8 cellular contexts compared by ENCODE assay signal in the genomic region with DNA sequence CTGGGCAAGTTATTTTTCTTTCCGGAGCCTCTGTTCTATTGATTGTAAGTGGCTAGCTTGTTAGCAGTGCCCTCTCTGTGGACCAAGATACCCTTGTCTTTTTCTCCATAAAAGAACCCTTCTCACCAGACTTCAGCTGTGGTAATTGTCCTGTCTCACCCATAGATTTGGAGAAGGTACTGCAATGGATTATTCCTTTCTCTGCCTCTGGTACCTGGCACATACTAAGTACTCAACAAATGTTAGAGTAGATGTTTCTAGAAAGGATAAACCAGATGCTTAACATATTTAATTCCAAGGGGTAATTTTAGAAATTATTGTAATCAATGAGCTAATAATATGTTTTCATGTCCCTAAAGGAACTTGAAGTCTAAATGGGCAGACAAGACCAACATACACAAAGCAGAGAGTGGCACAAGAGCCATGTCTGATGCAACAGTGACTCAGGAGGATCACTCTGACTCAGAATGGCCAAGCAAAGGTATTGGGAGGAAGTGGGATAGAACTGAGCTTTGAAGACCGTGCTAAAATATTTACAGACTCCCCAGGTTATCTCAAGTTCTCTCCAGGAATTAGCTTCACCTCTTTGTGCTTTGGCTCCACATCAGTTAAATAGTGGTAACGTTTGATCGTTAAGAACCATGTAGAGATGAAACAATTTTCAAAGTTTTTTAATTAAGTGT.
DNase-seq lines count a peak whose midpoint lies in the region; ATAC-seq, FAIRE-seq and TF ChIP-seq lines count a peak whose summit lies in the region.

No MANE protein-coding gene starts in this region.

- TF ChIP-seq POLR2A in A549 (IDR thresholded peaks at IDR 0.05; ENCODE audit: low read length) = no peak
- no peak for TF ChIP-seq POLR2A in body of pancreas (IDR thresholded peaks at IDR 0.05)

- intact Hi-C loops in body of pancreas (cut with DNase I) = no loop called here

- peak in 1 of 2 experiments; percentile 36; a peak in 2 of 5 replicates for TF ChIP-seq RAD21 in A549 (conservative IDR thresholded peaks at IDR 0.05 in 1 of 2, IDR thresholded peaks at IDR 0.05 in 1 of 2)

- H3K4me1 ChIP-seq in A549 (peaks cover 16% of the 10 kb centered on the region), body of pancreas (no peaks in the 10 kb centered on the region), right atrium auricular region (no peaks in the 10 kb centered on the region), SJCRH30 (no peaks in the 10 kb centered on the region)

- peaks cover 10% of the 10 kb centered on the region for H3K4me1 Mint-ChIP-seq in activated CD4-positive, alpha-beta memory T cell treated with anti-CD3 and anti-CD28 coated beads, Interleukin-2, amount 10 ng/mL, durations not matched to agents 7 days and 5 days

- CTCF ChIA-PET in A549 (lab: Yijun Ruan, JAX) = interaction anchor here (1.0 to 1.7 kb wide), 4 partner anchors 42 to 968 kb away, joined by 3 to 5 read pairs (median 4); no protein-coding TSS in a partner anchor
- CTCF ChIA-PET in activated CD4-positive, alpha-beta memory T cell treated with anti-CD3 and anti-CD28 coated beads, Interleukin-2, amount 10 ng/mL, durations not matched to agents 7 days and 5 days (lab: Charles Lee) = no interaction called here

- no peaks in the 10 kb centered on the region for H3K9me3 Mint-ChIP-seq in activated CD4-positive, alpha-beta memory T cell treated with anti-CD3 and anti-CD28 coated beads, Interleukin-2, amount 10 ng/mL, durations not matched to agents 7 days and 5 days

- H3K9me3 ChIP-seq in A549 (no peaks in the 10 kb centered on the region), body of pancreas (no peaks in the 10 kb centered on the region), right atrium auricular region (no peaks in the 10 kb centered on the region), SJCRH30 (replicated peaks) (no peaks in the 10 kb centered on the region)

- DNase-seq in A549 (ENCODE audit: low read depth in 1 of 2, low spot score in 1 of 2) (peak; percentile 43 to 86), body of pancreas (no peak), right atrium auricular region (ENCODE audit: low spot score) (no peak), SJCRH30 (no peak), NCI-H146 (lab: John Stamatoyannopoulos, UW) (no peak)
- peak; percentile 26 for DNase-seq in activated CD4-positive, alpha-beta memory T cell treated with anti-CD3 and anti-CD28 coated beads, Interleukin-2, amount 10 ng/mL, durations not matched to agents 7 days and 5 days

- peak overlapping the region; percentile 80 for H3K27ac ChIP-seq in A549
- H3K27ac ChIP-seq in body of pancreas = no peak overlapping the region
- H3K27ac ChIP-seq in right atrium auricular region = no peak overlapping the region
- H3K27ac ChIP-seq in SJCRH30 = no peak overlapping the region

- peak; percentile 98 for ATAC-seq in A549
- ATAC-seq in GM19351 (IDR thresholded peaks at IDR 0.05; ENCODE audit: unreplicated experiment) = peak; percentile 83
- peak; percentile 74 for ATAC-seq in HG03135 (IDR thresholded peaks at IDR 0.05; ENCODE audit: unreplicated experiment)
- no peak for ATAC-seq in body of pancreas

- peak; percentile 46 for FAIRE-seq in A549 (lab: Jason Lieb, UNC)

- H3K36me3 Mint-ChIP-seq in activated CD4-positive, alpha-beta memory T cell treated with anti-CD3 and anti-CD28 coated beads, Interleukin-2, amount 10 ng/mL, durations not matched to agents 7 days and 5 days (ENCODE audit: low read depth) = no peaks in the 10 kb centered on the region

- POLR2A ChIA-PET in A549 (lab: Yijun Ruan, JAX) = no interaction called here
- POLR2A ChIA-PET in activated CD4-positive, alpha-beta memory T cell treated with anti-CD3 and anti-CD28 coated beads, Interleukin-2, amount 10 ng/mL, durations not matched to agents 7 days and 5 days (lab: Charles Lee) = no interaction called here

- no peak overlapping the region for H3K4me3 Mint-ChIP-seq in activated CD4-positive, alpha-beta memory T cell treated with anti-CD3 and anti-CD28 coated beads, Interleukin-2, amount 10 ng/mL, durations not matched to agents 7 days and 5 days

- H3K4me3 ChIP-seq in A549 (no peak overlapping the region), body of pancreas (no peak overlapping the region), right atrium auricular region (no peak overlapping the region), SJCRH30 (no peak overlapping the region)

- 27% methylated on average over 4 of the region's 4 CpGs for WGBS in A549 (ENCODE audit: missing lambda C conversion rate)
- WGBS in body of pancreas, 2 donors = 52 to 56% methylated on average over 4 of the region's 4 CpGs

- H3K27ac Mint-ChIP-seq in activated CD4-positive, alpha-beta memory T cell treated with anti-CD3 and anti-CD28 coated beads, Interleukin-2, amount 10 ng/mL, durations not matched to agents 7 days and 5 days = peak overlapping the region; percentile 5

- H3K27me3 ChIP-seq in body of pancreas (no peaks in the 10 kb centered on the region), right atrium auricular region (no peaks in the 10 kb centered on the region), SJCRH30 (0 out of 2 replicates have a peak, but pooled peaks cover 10% of the 10 kb centered on the region)

- peaks cover 11% of the 10 kb centered on the region for H3K27me3 Mint-ChIP-seq in activated CD4-positive, alpha-beta memory T cell treated with anti-CD3 and anti-CD28 coated beads, Interleukin-2, amount 10 ng/mL, durations not matched to agents 7 days and 5 days

- H3K4me2 ChIP-seq in A549 = peak overlapping the region; percentile 56

- TF ChIP-seq CTCF in A549 (IDR thresholded peaks at IDR 0.05) (no peak), body of pancreas (IDR thresholded peaks at IDR 0.05) (no peak), right atrium auricular region (IDR thresholded peaks at IDR 0.05) (no peak)

- H3K36me3 ChIP-seq in body of pancreas (replicated peaks in 1 of 2; ENCODE audit: insufficient read depth in 1 of 2, low read depth in 2 of 2) = no peaks in the 10 kb centered on the region
- no peaks in the 10 kb centered on the region for H3K36me3 ChIP-seq in right atrium auricular region
- no peaks in the 10 kb centered on the region for H3K36me3 ChIP-seq in SJCRH30

- peak; percentile 33 to 68; a peak in 3 of 5 replicates for TF ChIP-seq EP300 in A549 (IDR thresholded peaks at IDR 0.05)

TF ChIP-seq in A549, 52 proteins besides CTCF, POLR2A, EP300 and RAD21:
- TF ChIP-seq JUN (IDR thresholded peaks at IDR 0.05) (peak; percentile 64 to 73; a peak in 3 of 5 replicates), NFE2L2 (conservative IDR thresholded peaks at IDR 0.05; ENCODE audit: low read length) (0 out of 2 replicates have a peak, but pooled peaks have one; percentile 27), GATA3 (IDR thresholded peaks at IDR 0.05; ENCODE audit: borderline replicate concordance) (peak; percentile 58; the same call in 1 of the 2 replicates), CBX2 (IDR thresholded peaks at IDR 0.05; ENCODE audit: borderline replicate concordance, low read depth) (no peak), KDM5A (IDR thresholded peaks at IDR 0.05) (no peak), MAFK (IDR thresholded peaks at IDR 0.05; ENCODE audit: partially characterized antibody) (peak; percentile 7), JUNB (IDR thresholded peaks at IDR 0.05) (peak; percentile 88), CEBPB (IDR thresholded peaks at IDR 0.05) (peak; percentile 73 to 92; a peak in 3 of 4 replicates), FOSL2 (IDR thresholded peaks at IDR 0.05) (peak; percentile 95), FOSL2 (CRISPR knock-in tag; IDR thresholded peaks at IDR 0.05) (peak; percentile 86)
- TF ChIP-seq, protein P1, sequence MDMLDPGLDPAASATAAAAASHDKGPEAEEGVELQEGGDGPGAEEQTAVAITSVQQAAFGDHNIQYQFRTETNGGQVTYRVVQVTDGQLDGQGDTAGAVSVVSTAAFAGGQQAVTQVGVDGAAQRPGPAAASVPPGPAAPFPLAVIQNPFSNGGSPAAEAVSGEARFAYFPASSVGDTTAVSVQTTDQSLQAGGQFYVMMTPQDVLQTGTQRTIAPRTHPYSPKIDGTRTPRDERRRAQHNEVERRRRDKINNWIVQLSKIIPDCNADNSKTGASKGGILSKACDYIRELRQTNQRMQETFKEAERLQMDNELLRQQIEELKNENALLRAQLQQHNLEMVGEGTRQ (IDR thresholded peaks at IDR 0.05) = no peak
- TF ChIP-seq, protein P2, sequence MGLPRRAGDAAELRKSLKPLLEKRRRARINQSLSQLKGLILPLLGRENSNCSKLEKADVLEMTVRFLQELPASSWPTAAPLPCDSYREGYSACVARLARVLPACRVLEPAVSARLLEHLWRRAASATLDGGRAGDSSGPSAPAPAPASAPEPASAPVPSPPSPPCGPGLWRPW (IDR thresholded peaks at IDR 0.05) = 0 out of 2 replicates have a peak, but pooled peaks have one; percentile 68
- TF ChIP-seq, protein P3, sequence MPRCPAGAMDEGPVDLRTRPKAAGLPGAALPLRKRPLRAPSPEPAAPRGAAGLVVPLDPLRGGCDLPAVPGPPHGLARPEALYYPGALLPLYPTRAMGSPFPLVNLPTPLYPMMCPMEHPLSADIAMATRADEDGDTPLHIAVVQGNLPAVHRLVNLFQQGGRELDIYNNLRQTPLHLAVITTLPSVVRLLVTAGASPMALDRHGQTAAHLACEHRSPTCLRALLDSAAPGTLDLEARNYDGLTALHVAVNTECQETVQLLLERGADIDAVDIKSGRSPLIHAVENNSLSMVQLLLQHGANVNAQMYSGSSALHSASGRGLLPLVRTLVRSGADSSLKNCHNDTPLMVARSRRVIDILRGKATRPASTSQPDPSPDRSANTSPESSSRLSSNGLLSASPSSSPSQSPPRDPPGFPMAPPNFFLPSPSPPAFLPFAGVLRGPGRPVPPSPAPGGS (IDR thresholded peaks at IDR 0.05) = peak; percentile 55; the same call in 1 of the 3 replicates
- TF ChIP-seq, protein P4, sequence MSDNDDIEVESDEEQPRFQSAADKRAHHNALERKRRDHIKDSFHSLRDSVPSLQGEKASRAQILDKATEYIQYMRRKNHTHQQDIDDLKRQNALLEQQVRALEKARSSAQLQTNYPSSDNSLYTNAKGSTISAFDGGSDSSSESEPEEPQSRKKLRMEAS (IDR thresholded peaks at IDR 0.05) = peak; percentile 52; the same call in 1 of the 2 replicates
- TF ChIP-seq, protein P5, sequence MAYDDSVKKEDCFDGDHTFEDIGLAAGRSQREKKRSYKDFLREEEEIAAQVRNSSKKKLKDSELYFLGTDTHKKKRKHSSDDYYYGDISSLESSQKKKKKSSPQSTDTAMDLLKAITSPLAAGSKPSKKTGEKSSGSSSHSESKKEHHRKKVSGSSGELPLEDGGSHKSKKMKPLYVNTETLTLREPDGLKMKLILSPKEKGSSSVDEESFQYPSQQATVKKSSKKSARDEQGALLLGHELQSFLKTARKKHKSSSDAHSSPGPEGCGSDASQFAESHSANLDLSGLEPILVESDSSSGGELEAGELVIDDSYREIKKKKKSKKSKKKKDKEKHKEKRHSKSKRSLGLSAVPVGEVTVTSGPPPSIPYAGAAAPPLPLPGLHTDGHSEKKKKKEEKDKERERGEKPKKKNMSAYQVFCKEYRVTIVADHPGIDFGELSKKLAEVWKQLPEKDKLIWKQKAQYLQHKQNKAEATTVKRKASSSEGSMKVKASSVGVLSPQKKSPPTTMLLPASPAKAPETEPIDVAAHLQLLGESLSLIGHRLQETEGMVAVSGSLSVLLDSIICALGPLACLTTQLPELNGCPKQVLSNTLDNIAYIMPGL (CRISPR knock-in tag; IDR thresholded peaks at IDR 0.05; ENCODE audit: borderline replicate concordance) = no peak
TF ChIP-seq in A549: peak in this region for 10.

Comparison
In these comparisons a context has a peak if more than half of its experiments do, and no peak if none do; other contexts are left out.
1. DNase-seq: peak in A549 (2 of 2) and activated CD4-positive, alpha-beta memory T cell treated with anti-CD3 and anti-CD28 coated beads, Interleukin-2, amount 10 ng/mL, durations not matched to agents 7 days and 5 days (single experiment); none in body of pancreas (0 of 4), right atrium auricular region (single experiment), SJCRH30 (0 of 2) and NCI-H146 (single experiment).
2. H3K27ac ChIP-seq: peak in A549 (2 of 2); none in body of pancreas (0 of 4), right atrium auricular region (0 of 2) and SJCRH30 (single experiment).